Comparison of ENCODE assay signal across 25 cellular contexts in the genomic region with DNA sequence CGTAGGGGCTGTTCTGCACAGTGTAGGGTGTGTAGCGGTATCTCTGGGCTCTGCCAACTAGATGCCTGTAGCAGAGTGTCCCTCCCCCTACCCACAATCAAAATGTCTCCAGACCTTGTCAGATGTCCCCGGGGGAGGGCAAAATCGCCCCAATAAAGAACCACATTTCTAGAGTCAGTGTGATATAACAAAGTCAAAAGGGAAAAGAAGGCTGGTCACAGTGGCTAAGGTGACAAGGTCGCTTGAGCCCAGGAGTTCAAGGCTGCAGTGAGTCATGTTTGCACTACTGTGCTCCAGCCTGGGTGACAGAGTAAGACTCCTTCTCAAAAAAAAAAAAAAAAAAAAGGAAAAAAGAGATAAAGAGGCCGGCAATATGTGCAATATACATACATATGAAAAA.
"Had no signal": no experiment of that assay in that cellular context is flagged by ENCODE, and none has a peak within 500 bp of the region (broad histone marks: within the 10 kb centered on the region; RNA-seq: fewer than 3 reads in every experiment).

No MANE protein-coding gene starts in this region.

- DNase-seq: dermis blood vessel endothelial cell; effector memory CD8-positive, alpha-beta T cell; erythroblast; foreskin fibroblast; gastrocnemius medialis; head of caudate nucleus; left ventricle myocardium superior; lower lobe of right lung; mucosa of descending colon; naive B cell; nephron progenitor cell; nucleus accumbens; right cardiac atrium; stimulated activated CD4-positive, alpha-beta T cell treated with anti-CD3 and anti-CD28 coated beads, Interleukin-2, amount 100 ng/mL, for 24 hours; stimulated activated CD4-positive, alpha-beta T cell treated with anti-CD3 and anti-CD28 coated beads, Interleukin-4, amount 100 ng/mL, for 24 hours; stimulated activated naive CD4-positive, alpha-beta T cell treated with Interleukin-2 at 50 U/mL for 16 hours; stomach; thyroid gland had no signal

- H3K27ac Mint-ChIP-seq: effector memory CD8-positive, alpha-beta T cell; nephron progenitor cell; stimulated activated effector memory CD8-positive, alpha-beta T cell treated with anti-CD3 and anti-CD28 coated beads, Interleukin-12 subunit alpha, Interleukin-12 subunit beta, amount 100 ng/mL, for 72 hours; type B pancreatic cell had no signal

- H3K36me3 Mint-ChIP-seq: stimulated activated effector memory CD8-positive, alpha-beta T cell treated with anti-CD3 and anti-CD28 coated beads, Interleukin-12 subunit alpha, Interleukin-12 subunit beta, amount 100 ng/mL, for 72 hours had no signal

- H3K36me3 ChIP-seq: gastrocnemius medialis, lower lobe of right lung, prostate gland, stomach, thyroid gland had no signal

- H3K4me3 ChIP-seq: coronary artery, gastrocnemius medialis, lower lobe of right lung, mucosa of descending colon, prostate gland, skin epidermis, stomach, thyroid gland had no signal

- H3K27me3 Mint-ChIP-seq: effector memory CD8-positive, alpha-beta T cell; naive B cell; type B pancreatic cell had no signal

- H3K27me3 ChIP-seq: gastrocnemius medialis, stomach, thyroid gland had no signal

- H3K9me3 Mint-ChIP-seq: effector memory CD8-positive, alpha-beta T cell; naive B cell; stimulated activated effector memory CD8-positive, alpha-beta T cell treated with anti-CD3 and anti-CD28 coated beads, Interleukin-12 subunit alpha, Interleukin-12 subunit beta, amount 100 ng/mL, for 72 hours had no signal

- ATAC-seq: effector memory CD8-positive, alpha-beta T cell; gastrocnemius medialis; left ventricle myocardium superior; lower lobe of right lung; mucosa of descending colon; right cardiac atrium; stimulated activated effector memory CD8-positive, alpha-beta T cell treated with anti-CD3 and anti-CD28 coated beads, Interleukin-12 subunit alpha, Interleukin-12 subunit beta, amount 100 ng/mL, for 72 hours had no signal

- H3K27ac ChIP-seq: coronary artery, gastrocnemius medialis, lower lobe of right lung, skin epidermis, stomach, thyroid gland had no signal

- H3K9me3 ChIP-seq: gastrocnemius medialis, lower lobe of right lung, mucosa of descending colon, prostate gland, stomach, thyroid gland had no signal

- H3K4me3 Mint-ChIP-seq: effector memory CD8-positive, alpha-beta T cell; nephron progenitor cell; stimulated activated effector memory CD8-positive, alpha-beta T cell treated with anti-CD3 and anti-CD28 coated beads, Interleukin-12 subunit alpha, Interleukin-12 subunit beta, amount 100 ng/mL, for 72 hours; type B pancreatic cell had no signal

- FAIRE-seq: endometrium, keratinocyte had no signal

- H3K4me1 Mint-ChIP-seq: nephron progenitor cell had no signal

- H3K4me1 ChIP-seq: gastrocnemius medialis, lower lobe of right lung had no signal
